28 cellular contexts compared by ENCODE assay signal in genomic region chr11:93411705-93412104, GRCh38.
"Had no signal": no experiment of that assay in that cellular context is flagged by ENCODE, and none has a peak within 500 bp of the region (broad histone marks: within the 10 kb centered on the region; RNA-seq: fewer than 3 reads in every experiment).

No MANE protein-coding gene starts in this region.

- H3K27me3 ChIP-seq: ascending aorta, brain microvascular endothelial cell, cardiac muscle cell had no signal

- FAIRE-seq: TTC549 had no signal

- H3K36me3 Mint-ChIP-seq: activated CD8-positive, alpha-beta memory T cell treated with anti-CD3 and anti-CD28 coated beads, Interleukin-2, amount 10 ng/mL, durations not matched to agents 7 days and 5 days; activated naive CD4-positive, alpha-beta T cell treated with anti-CD3 and anti-CD28 coated beads, Interleukin-2, amount 50 U/mL, for 72 hours; T-cell had no signal

- H3K4me3 Mint-ChIP-seq: activated B cell treated with CpG ODN at 0.5 μM for 24 hours; activated CD4-positive, alpha-beta T cell treated with anti-CD3 and anti-CD28 coated beads, Interleukin-2, amount 10 ng/mL, durations not matched to agents 24 days and 14 days; activated CD8-positive, alpha-beta memory T cell treated with anti-CD3 and anti-CD28 coated beads, Interleukin-2, amount 10 ng/mL, durations not matched to agents 7 days and 5 days; activated naive CD8-positive, alpha-beta T cell treated with anti-CD3 and anti-CD28 coated beads, Interleukin-2, amount 50 U/mL, for 24 hours; activated T-cell treated with anti-CD3 and anti-CD28 coated beads, Interleukin-2, amount 50 U/mL, for 24 hours; activated T-helper 1 cell treated with anti-CD3 and anti-CD28 coated beads, Interleukin-12 subunit alpha, Interleukin-12 subunit beta, Interleukin-2, Interleukin-4 antibody, amounts not matched to agents 30 ng/mL and 10 ng/mL and 1 ng/mL, durations not matched to agents 14 hours and 24 hours and 36 hours; T-cell had no signal

- H3K9me3 Mint-ChIP-seq: activated B cell treated with CpG ODN at 0.5 μM for 24 hours; activated CD4-positive, alpha-beta T cell treated with anti-CD3 and anti-CD28 coated beads, Interleukin-2, amount 10 ng/mL, durations not matched to agents 24 days and 14 days; activated naive CD4-positive, alpha-beta T cell treated with anti-CD3 and anti-CD28 coated beads, Interleukin-2, amount 50 U/mL, for 72 hours; activated naive CD8-positive, alpha-beta T cell treated with anti-CD3 and anti-CD28 coated beads, Interleukin-2, amount 50 U/mL, for 24 hours; activated T-cell treated with anti-CD3 and anti-CD28 coated beads, Interleukin-2, amount 50 U/mL, for 24 hours; activated T-helper 1 cell treated with anti-CD3 and anti-CD28 coated beads, Interleukin-12 subunit alpha, Interleukin-12 subunit beta, Interleukin-2, Interleukin-4 antibody, amounts not matched to agents 30 ng/mL and 10 ng/mL and 1 ng/mL, durations not matched to agents 14 hours and 24 hours and 36 hours; T-cell had no signal

- H3K27ac ChIP-seq: ascending aorta, brain microvascular endothelial cell, cardiac muscle cell, SK-N-MC had no signal

- H3K4me3 ChIP-seq: ascending aorta, cardiac muscle cell, SK-N-MC had no signal

- DNase-seq: activated B cell treated with CpG ODN at 0.5 μM for 24 hours; activated CD4-positive, alpha-beta T cell treated with anti-CD3 and anti-CD28 coated beads for 1 hour; activated CD4-positive, alpha-beta T cell treated with anti-CD3 and anti-CD28 coated beads, Interleukin-2, amount 10 ng/mL, durations not matched to agents 24 days and 14 days; activated CD4-positive, alpha-beta T cell treated with anti-CD3 and anti-CD28 coated beads, Interleukin-2, amount 50 U/mL, for 48 hours; activated CD8-positive, alpha-beta memory T cell treated with anti-CD3 and anti-CD28 coated beads, Interleukin-2, amount 10 ng/mL, durations not matched to agents 7 days and 5 days; activated effector memory CD4-positive, alpha-beta T cell treated with anti-CD3 and anti-CD28 coated beads, Interleukin-2, amount 50 U/mL, for 16 hours; activated naive CD4-positive, alpha-beta T cell treated with Interleukin-2 at 50 U/mL for 16 hours; activated naive CD8-positive, alpha-beta T cell treated with anti-CD3 and anti-CD28 coated beads, Interleukin-2, amount 50 U/mL, for 24 hours; activated T-cell treated with anti-CD3 and anti-CD28 coated beads, Interleukin-2, amount 50 U/mL, for 24 hours; amniotic stem cell; brain microvascular endothelial cell; NCI-H1092; NCI-H1930; NCI-H526; NCI-H82; OCI-M1; RPMI8226; T-cell; T-helper 2 cell; T1000 had no signal

- H3K9me3 ChIP-seq: ascending aorta had no signal

- H3K27ac Mint-ChIP-seq: activated B cell treated with CpG ODN at 0.5 μM for 24 hours; activated CD4-positive, alpha-beta T cell treated with anti-CD3 and anti-CD28 coated beads, Interleukin-2, amount 10 ng/mL, durations not matched to agents 24 days and 14 days; activated CD8-positive, alpha-beta memory T cell treated with anti-CD3 and anti-CD28 coated beads, Interleukin-2, amount 10 ng/mL, durations not matched to agents 7 days and 5 days; activated naive CD4-positive, alpha-beta T cell treated with anti-CD3 and anti-CD28 coated beads, Interleukin-2, amount 50 U/mL, for 72 hours; activated naive CD8-positive, alpha-beta T cell treated with anti-CD3 and anti-CD28 coated beads, Interleukin-2, amount 50 U/mL, for 24 hours; activated T-cell treated with anti-CD3 and anti-CD28 coated beads, Interleukin-2, amount 50 U/mL, for 24 hours; activated T-helper 1 cell treated with anti-CD3 and anti-CD28 coated beads, Interleukin-12 subunit alpha, Interleukin-12 subunit beta, Interleukin-2, Interleukin-4 antibody, amounts not matched to agents 30 ng/mL and 10 ng/mL and 1 ng/mL, durations not matched to agents 14 hours and 24 hours and 36 hours; T-cell had no signal

- H3K4me1 Mint-ChIP-seq: activated B cell treated with CpG ODN at 0.5 μM for 24 hours; activated CD4-positive, alpha-beta T cell treated with anti-CD3 and anti-CD28 coated beads, Interleukin-2, amount 10 ng/mL, durations not matched to agents 24 days and 14 days; activated CD8-positive, alpha-beta memory T cell treated with anti-CD3 and anti-CD28 coated beads, Interleukin-2, amount 10 ng/mL, durations not matched to agents 7 days and 5 days; activated naive CD8-positive, alpha-beta T cell treated with anti-CD3 and anti-CD28 coated beads, Interleukin-2, amount 50 U/mL, for 24 hours; T-cell had no signal

- H3K36me3 ChIP-seq: ascending aorta, brain microvascular endothelial cell, cardiac muscle cell had no signal

- H3K27me3 Mint-ChIP-seq: activated B cell treated with CpG ODN at 0.5 μM for 24 hours; activated naive CD8-positive, alpha-beta T cell treated with anti-CD3 and anti-CD28 coated beads, Interleukin-2, amount 50 U/mL, for 24 hours; activated T-cell treated with anti-CD3 and anti-CD28 coated beads, Interleukin-2, amount 50 U/mL, for 24 hours had no signal

- H3K4me1 ChIP-seq: ascending aorta had no signal

- ATAC-seq: activated CD8-positive, alpha-beta memory T cell treated with anti-CD3 and anti-CD28 coated beads, Interleukin-2, amount 10 ng/mL, durations not matched to agents 7 days and 5 days; activated naive CD4-positive, alpha-beta T cell treated with anti-CD3 and anti-CD28 coated beads, Interleukin-2, amount 50 U/mL, for 72 hours; activated naive CD8-positive, alpha-beta T cell treated with anti-CD3 and anti-CD28 coated beads, Interleukin-2, amount 50 U/mL, for 24 hours; Panc1; Right ventricle myocardium inferior; T-cell had no signal
